Comparison of ENCODE assay signal across 20 cellular contexts in genomic region chr14:90388982-90389381, GRCh38. TPM values are rescaled to one million over a fixed set of nuclear protein-coding genes. Genes with fewer than 3 reads are reported as not detected.
A peak's percentile ranks its signal among the peaks of the same experiment; 100 is the strongest.
DNase-seq lines count a peak whose midpoint lies in the region; TF ChIP-seq lines count a peak whose summit lies in the region.
"Had no signal": no experiment of that assay in that cellular context is flagged by ENCODE, and none has a peak within 500 bp of the region (broad histone marks: within the 10 kb centered on the region; RNA-seq: fewer than 3 reads in every experiment).

No MANE protein-coding gene starts in this region.

- H3K27ac Mint-ChIP-seq in activated CD4-positive, alpha-beta T cell treated with anti-CD3 and anti-CD28 coated beads, Interleukin-2, amount 10 ng/mL, durations not matched to agents 24 days and 14 days = peak overlapping the region; percentile 46
- H3K27ac Mint-ChIP-seq: T-helper 1 cell treated with Interleukin-12 subunit alpha and Interleukin-12 subunit beta and Interleukin-4 antibody, amounts not matched to agents 30 μg/mL and 1 μg/mL, for 36 hours had no signal

- H3K9me3 ChIP-seq in esophagus squamous epithelium = no peaks in the 10 kb centered on the region
- H3K9me3 ChIP-seq: adrenal gland, BLaER1, upper lobe of left lung had no signal

- no peak overlapping the region for H2AFZ ChIP-seq in ACC112 (ENCODE audit: low read length, unreplicated experiment)

- H3K4me1 Mint-ChIP-seq in activated CD4-positive, alpha-beta T cell treated with anti-CD3 and anti-CD28 coated beads, Interleukin-2, amount 10 ng/mL, durations not matched to agents 24 days and 14 days = peaks cover 19% of the 10 kb centered on the region

- peaks cover 36% of the 10 kb centered on the region for H3K4me1 ChIP-seq in ACC112 (ENCODE audit: control insufficient read depth, insufficient read depth, low read length, unreplicated experiment)
- peaks cover 0 to 21% (median 15%) of the 10 kb centered on the region in 3 donors for H3K4me1 ChIP-seq in esophagus squamous epithelium

- no peaks in the 10 kb centered on the region for H3K79me2 ChIP-seq in ACC112 (ENCODE audit: control insufficient read depth, insufficient read depth, low read length, unreplicated experiment)

- H3K36me3 ChIP-seq in ACC112 (ENCODE audit: insufficient read depth, low read length) (no peaks in the 10 kb centered on the region), esophagus squamous epithelium (no peaks in the 10 kb centered on the region)
- H3K36me3 ChIP-seq: adrenal gland, BLaER1, upper lobe of left lung had no signal

- no peaks in the 10 kb centered on the region for H3K9me3 Mint-ChIP-seq in activated CD4-positive, alpha-beta T cell treated with anti-CD3 and anti-CD28 coated beads, Interleukin-2, amount 10 ng/mL, durations not matched to agents 24 days and 14 days
- H3K9me3 Mint-ChIP-seq: activated T-helper 1 cell treated with anti-CD3 and anti-CD28 coated beads, Interleukin-12 subunit alpha, Interleukin-12 subunit beta, Interleukin-2, Interleukin-4 antibody, amounts not matched to agents 30 ng/mL and 10 ng/mL and 1 ng/mL, durations not matched to agents 14 hours and 24 hours and 36 hours; T-helper 1 cell treated with Interleukin-12 subunit alpha and Interleukin-12 subunit beta and Interleukin-4 antibody, amounts not matched to agents 30 μg/mL and 1 μg/mL, for 36 hours had no signal

- TF ChIP-seq POLR2A in esophagus squamous epithelium (IDR thresholded peaks at IDR 0.05) = no peak

- no peaks in the 10 kb centered on the region for H3K36me3 Mint-ChIP-seq in activated CD4-positive, alpha-beta T cell treated with anti-CD3 and anti-CD28 coated beads, Interleukin-2, amount 10 ng/mL, durations not matched to agents 24 days and 14 days (ENCODE audit: low read depth)

- no peak overlapping the region for H3K4me3 Mint-ChIP-seq in activated CD4-positive, alpha-beta T cell treated with anti-CD3 and anti-CD28 coated beads, Interleukin-2, amount 10 ng/mL, durations not matched to agents 24 days and 14 days
- H3K4me3 Mint-ChIP-seq: activated T-helper 1 cell treated with anti-CD3 and anti-CD28 coated beads, Interleukin-12 subunit alpha, Interleukin-12 subunit beta, Interleukin-2, Interleukin-4 antibody, amounts not matched to agents 30 ng/mL and 10 ng/mL and 1 ng/mL, durations not matched to agents 14 hours and 24 hours and 36 hours; naive thymus-derived CD4-positive, alpha-beta T cell; T-helper 1 cell treated with Interleukin-12 subunit alpha and Interleukin-12 subunit beta and Interleukin-4 antibody, amounts not matched to agents 30 μg/mL and 1 μg/mL, for 36 hours had no signal

- no peak for TF ChIP-seq CTCF in esophagus squamous epithelium (IDR thresholded peaks at IDR 0.05)

- H3K27me3 ChIP-seq in ACC112 (ENCODE audit: insufficient read depth, low read length) (no peaks in the 10 kb centered on the region), esophagus squamous epithelium (no peaks in the 10 kb centered on the region)
- H3K27me3 ChIP-seq: adrenal gland, BLaER1, upper lobe of left lung had no signal

- intact Hi-C loops in activated CD4-positive, alpha-beta T cell treated with anti-CD3 and anti-CD28 coated beads, Interleukin-2, amount 10 ng/mL, durations not matched to agents 24 days and 14 days (cut with micrococcal nuclease) = no loop called here
- intact Hi-C loops in esophagus squamous epithelium (cut with DNase I) = no loop called here

- no peaks in the 10 kb centered on the region for H3K27me3 Mint-ChIP-seq in activated CD4-positive, alpha-beta T cell treated with anti-CD3 and anti-CD28 coated beads, Interleukin-2, amount 10 ng/mL, durations not matched to agents 24 days and 14 days

- DNase-seq in activated CD4-positive, alpha-beta T cell treated with anti-CD3 and anti-CD28 coated beads, Interleukin-2, amount 10 ng/mL, durations not matched to agents 24 days and 14 days = no peak
- DNase-seq in activated CD4-positive, alpha-beta T cell treated with anti-CD3 and anti-CD28 coated beads for 4 hours = no peak
- DNase-seq in M059J (ENCODE audit: low read depth) (peak; percentile 56), iris pigment epithelial cell (ENCODE audit: low read depth) (peak; percentile 23), inferior parietal cortex (ENCODE audit: extremely low spot score) (no peak), HPDE6-E6E7 (ENCODE audit: extremely low spot score) (no peak), esophagus squamous epithelium (lab: John Stamatoyannopoulos, UW) (no peak)
- DNase-seq: effector memory CD4-positive, alpha-beta T cell; glutamatergic neuron; naive thymus-derived CD4-positive, alpha-beta T cell; NCI-H1105 treated with DMSO at 0.1 percent for 48 hours; NCI-H2029 treated with DMSO at 0.1 percent for 48 hours; occipital lobe; right cardiac atrium; upper lobe of left lung had no signal

- peak overlapping the region; percentile 61 for H3K27ac ChIP-seq in ACC112 (ENCODE audit: low read depth, low read length)
- H3K27ac ChIP-seq in esophagus squamous epithelium = no peak overlapping the region
- H3K27ac ChIP-seq: adrenal gland, BLaER1, upper lobe of left lung had no signal

- H3K4me3 ChIP-seq in ACC112 (ENCODE audit: low read depth, low read length) (no peak overlapping the region), esophagus squamous epithelium (no peak overlapping the region)
- H3K4me3 ChIP-seq: adrenal gland, BLaER1, upper lobe of left lung had no signal

- WGBS in esophagus squamous epithelium, 2 donors = 23 to 44% methylated on average over 1 of the region's 1 CpG

RNA-seq across cellular contexts. Expression of gene CALM1, which starts 7.8 kb away (rescaled TPM):
- 471 and 482 TPM in 2 replicates for total RNA-seq in activated CD4-positive, alpha-beta T cell treated with anti-CD3 and anti-CD28 coated beads, Interleukin-2, amount 10 ng/mL, durations not matched to agents 24 days and 14 days
- 184 and 291 TPM in 2 replicates for total RNA-seq in M059J (2014; rRNA removed; shearing (Covaris generic))
- 100 to 1,000 TPM; 329 to 554 (median 426) TPM for total RNA-seq in esophagus squamous epithelium

RNA-seq across cellular contexts. Expression of gene NRDE2, which starts 57.2 kb away (rescaled TPM):
- total RNA-seq in activated CD4-positive, alpha-beta T cell treated with anti-CD3 and anti-CD28 coated beads, Interleukin-2, amount 10 ng/mL, durations not matched to agents 24 days and 14 days = 22.1 and 22.8 TPM in 2 replicates
- total RNA-seq in M059J (2014; rRNA removed; shearing (Covaris generic)) = 4.6 and 8.2 TPM in 2 replicates
- total RNA-seq in esophagus squamous epithelium = 10 to 100 TPM in 3 of 4 donors, 1 to 10 TPM in 1; 9.6 to 13.4 (median 10.3) TPM

Comparison
In these comparisons a context has a peak if more than half of its experiments do, and no peak if none do; other contexts are left out.
1. DNase-seq: peak in M059J (single experiment) and iris pigment epithelial cell (single experiment); none in activated CD4-positive, alpha-beta T cell treated with anti-CD3 and anti-CD28 coated beads, Interleukin-2, amount 10 ng/mL, durations not matched to agents 24 days and 14 days (single experiment), activated CD4-positive, alpha-beta T cell treated with anti-CD3 and anti-CD28 coated beads for 4 hours (0 of 2), inferior parietal cortex (single experiment), HPDE6-E6E7 (single experiment) and esophagus squamous epithelium (single experiment).